Comparison of ENCODE assay signal across 21 cellular contexts in genomic region chr13:68850160-68850559, GRCh38.
A peak's percentile ranks its signal among the peaks of the same experiment; 100 is the strongest.
DNase-seq lines count a peak whose midpoint lies in the region; ATAC-seq, FAIRE-seq and TF ChIP-seq lines count a peak whose summit lies in the region.
"Had no signal": no experiment of that assay in that cellular context is flagged by ENCODE, and none has a peak within 500 bp of the region (broad histone marks: within the 10 kb centered on the region; RNA-seq: fewer than 3 reads in every experiment).

No MANE protein-coding gene starts in this region.

- no peaks in the 10 kb centered on the region for H4K20me1 ChIP-seq in astrocyte (ENCODE audit: insufficient read depth, low read length)

- H3K36me3 ChIP-seq in astrocyte (ENCODE audit: insufficient read depth, low read length) (no peaks in the 10 kb centered on the region), left lung (no peaks in the 10 kb centered on the region), WERI-Rb-1 (no peaks in the 10 kb centered on the region), sigmoid colon (no peaks in the 10 kb centered on the region)
- H3K36me3 ChIP-seq: HAP-1 had no signal

- 56 to 81% methylated on average over 3 of the region's 3 CpGs for WGBS in sigmoid colon, 2 donors

- no peaks in the 10 kb centered on the region for H3K36me3 Mint-ChIP-seq in astrocyte (ENCODE audit: low read depth, unreplicated experiment)

- no peak overlapping the region for H3K4me3 Mint-ChIP-seq in astrocyte (ENCODE audit: unreplicated experiment)
- H3K4me3 Mint-ChIP-seq: B cell had no signal

- H3K27ac Mint-ChIP-seq in astrocyte (ENCODE audit: unreplicated experiment), result no peak overlapping the region
- H3K27ac Mint-ChIP-seq: B cell had no signal

- no peaks in the 10 kb centered on the region for H3K9me3 Mint-ChIP-seq in astrocyte (ENCODE audit: unreplicated experiment)

- no peak for TF ChIP-seq POLR2A in sigmoid colon (IDR thresholded peaks at IDR 0.05)

- TF ChIP-seq EP300 in sigmoid colon (IDR thresholded peaks at IDR 0.05), result no peak

- intact Hi-C loops in left lung (cut with DNase I) (no loop called here), sigmoid colon (cut with DNase I) (no loop called here)

- DNase-seq in NCI-H2196 treated with DMSO at 0.1 percent for 48 hours (lab: John Stamatoyannopoulos, UW; ENCODE audit: unreplicated experiment) (peak; percentile 2), NCI-H2196 (lab: John Stamatoyannopoulos, UW; ENCODE audit: unreplicated experiment) (no peak), astrocyte (ENCODE audit: low read depth) (peak; percentile 74), left lung (no peak), urothelium cell line (ENCODE audit: low spot score) (peak; percentile 3), WERI-Rb-1 (no peak), sigmoid colon (no peak), GM13976 (ENCODE audit: low spot score) (no peak)
- DNase-seq: DND-41, MV-4-11, NCI-H187, NCI-H2107, NCI-H345, NCI-H524 treated with DMSO at 0.1 percent for 48 hours, PC-9, SIG-M5 had no signal

- peak overlapping the region; percentile 17 for H3K9ac ChIP-seq in astrocyte (ENCODE audit: low read length)

- H3K4me1 Mint-ChIP-seq in astrocyte (ENCODE audit: low read depth, unreplicated experiment), result peaks cover 4% of the 10 kb centered on the region
- H3K4me1 Mint-ChIP-seq: B cell had no signal

- in situ Hi-C loops in GM13976 (cut with MboI; ENCODE audit: low sequenced_read_pairs, unreplicated experiment), result no loop called here

- H3K27me3 Mint-ChIP-seq in astrocyte (ENCODE audit: low read depth, unreplicated experiment), result no peaks in the 10 kb centered on the region
- H3K27me3 Mint-ChIP-seq: B cell had no signal

- TF ChIP-seq CTCF in astrocyte (IDR thresholded peaks at IDR 0.05; ENCODE audit: insufficient read depth, low read depth, low read length), result no peak
- TF ChIP-seq CTCF in left lung (IDR thresholded peaks at IDR 0.05), result no peak
- no peak for TF ChIP-seq CTCF in WERI-Rb-1 (IDR thresholded peaks at IDR 0.05; ENCODE audit: low read depth, low read length)
- no peak for TF ChIP-seq CTCF in sigmoid colon (IDR thresholded peaks at IDR 0.05)
- TF ChIP-seq CTCF in GM13976 (IDR thresholded peaks at IDR 0.05; ENCODE audit: borderline replicate concordance, control extremely low read depth, extremely low read depth, insufficient read depth, missing control alignments), result no peak

- peak; percentile 51 for ATAC-seq in left lung

- no peak overlapping the region for H3K4me3 ChIP-seq in astrocyte (ENCODE audit: insufficient read depth, low read depth, low read length)
- no peak overlapping the region for H3K4me3 ChIP-seq in left lung
- no peak overlapping the region for H3K4me3 ChIP-seq in WERI-Rb-1 (ENCODE audit: low read depth, low read length)
- H3K4me3 ChIP-seq in sigmoid colon, result no peak overlapping the region
- H3K4me3 ChIP-seq: HAP-1, PC-9 had no signal

- no peak overlapping the region for H2AFZ ChIP-seq in astrocyte (ENCODE audit: low read depth, low read length)
- H2AFZ ChIP-seq: PC-9 had no signal

- FAIRE-seq in astrocyte (lab: Jason Lieb, UNC) (no peak), urothelium cell line (lab: Jason Lieb, UNC) (no peak)
- FAIRE-seq: G401.6 had no signal

- H3K27me3 ChIP-seq in astrocyte (ENCODE audit: insufficient read depth, low read length) (no peaks in the 10 kb centered on the region), left lung (no peaks in the 10 kb centered on the region), WERI-Rb-1 (ENCODE audit: insufficient read depth, low read depth, severe bottlenecking) (no peaks in the 10 kb centered on the region), sigmoid colon (no peaks in the 10 kb centered on the region)

- H3K27ac ChIP-seq in astrocyte (ENCODE audit: low read depth, low read length), result peak overlapping the region; percentile 59
- H3K27ac ChIP-seq in left lung, result no peak overlapping the region
- no peak overlapping the region for H3K27ac ChIP-seq in WERI-Rb-1
- H3K27ac ChIP-seq in sigmoid colon, result no peak overlapping the region
- H3K27ac ChIP-seq: 22Rv1, PC-9, RWPE1 had no signal

- H3K79me2 ChIP-seq in astrocyte (ENCODE audit: insufficient read depth, low read length), result no peaks in the 10 kb centered on the region

- H3K4me1 ChIP-seq in astrocyte (ENCODE audit: insufficient read depth, low read length), result peaks cover 6% of the 10 kb centered on the region
- H3K4me1 ChIP-seq in left lung, result no peaks in the 10 kb centered on the region
- H3K4me1 ChIP-seq in sigmoid colon, result no peaks in the 10 kb centered on the region
- H3K4me1 ChIP-seq: HAP-1 had no signal

- H3K9me3 ChIP-seq in astrocyte (ENCODE audit: insufficient read depth, low read depth, low read length) (no peaks in the 10 kb centered on the region), left lung (peaks cover 0 to 16% of the 10 kb centered on the region in 2 donors), WERI-Rb-1 (ENCODE audit: severe bottlenecking) (no peaks in the 10 kb centered on the region), sigmoid colon (no peaks in the 10 kb centered on the region)
- H3K9me3 ChIP-seq: HAP-1 had no signal

- H3K4me2 ChIP-seq in astrocyte (ENCODE audit: low read length), result no peak overlapping the region
- H3K4me2 ChIP-seq: PC-9 had no signal

Comparison
In these comparisons a context has a peak if more than half of its experiments do, and no peak if none do; other contexts are left out.
1. DNase-seq: peak in NCI-H2196 treated with DMSO at 0.1 percent for 48 hours (single experiment), astrocyte (single experiment) and urothelium cell line (single experiment); none in NCI-H2196 (single experiment), left lung (0 of 2), WERI-Rb-1 (single experiment), sigmoid colon (single experiment) and GM13976 (single experiment).